Comparison of ENCODE assay signal across 13 cellular contexts in genomic region chr2:84800194-84800805, GRCh38.
DNase-seq lines count a peak whose midpoint lies in the region; ATAC-seq, FAIRE-seq and TF ChIP-seq lines count a peak whose summit lies in the region.
"Had no signal": no experiment of that assay in that cellular context is flagged by ENCODE, and none has a peak within 500 bp of the region (broad histone marks: within the 10 kb centered on the region; RNA-seq: fewer than 3 reads in every experiment).

No MANE protein-coding gene starts in this region.

- no peak overlapping the region for H3K9ac ChIP-seq in HUES48 (ENCODE audit: low read depth, low read length)
- H3K9ac ChIP-seq: BLaER1 had no signal

- H3K4me1 ChIP-seq in CD4-positive, alpha-beta memory T cell (ENCODE audit: insufficient read depth, low read length) = peaks cover 10% of the 10 kb centered on the region
- H3K4me1 ChIP-seq in HUES48 (ENCODE audit: control insufficient read depth, insufficient read depth, low read length) = peaks cover 13% of the 10 kb centered on the region
- H3K4me1 ChIP-seq: ascending aorta, BLaER1 had no signal

- intact Hi-C loops in CD4-positive, alpha-beta memory T cell (cut with micrococcal nuclease) = no loop called here

- no peak overlapping the region for H3K27ac ChIP-seq in CD4-positive, alpha-beta memory T cell (ENCODE audit: low read depth, low read length)
- H3K27ac ChIP-seq in HUES48 (ENCODE audit: low read depth, low read length) = peak overlapping the region; percentile 78
- H3K27ac ChIP-seq: ascending aorta, BLaER1, thoracic aorta had no signal

- no peaks in the 10 kb centered on the region for H3K36me3 ChIP-seq in CD4-positive, alpha-beta memory T cell (ENCODE audit: insufficient read depth, low read length)
- no peaks in the 10 kb centered on the region for H3K36me3 ChIP-seq in HUES48 (ENCODE audit: control insufficient read depth, insufficient read depth, low read length)
- H3K36me3 ChIP-seq: ascending aorta, BLaER1, thoracic aorta had no signal

- peaks cover 3 to 19% of the 10 kb centered on the region in 2 donors for H3K36me3 Mint-ChIP-seq in CD4-positive, alpha-beta memory T cell

- no peak for FAIRE-seq in GM12892 (lab: Jason Lieb, UNC)

- H3K4me3 Mint-ChIP-seq in CD4-positive, alpha-beta memory T cell = peak overlapping the region in 7 of 8 donors; percentile 33 to 77 (median 73)
- H3K4me3 Mint-ChIP-seq: nephron had no signal

- no peak for DNase-seq in CD4-positive, alpha-beta memory T cell
- DNase-seq in erythroblast (lab: John Stamatoyannopoulos, UW) = no peak
- DNase-seq in GM12892 (ENCODE audit: insufficient read length) = no peak
- no peak for DNase-seq in MV-4-11 (lab: John Stamatoyannopoulos, UW)
- no peak for DNase-seq in activated effector memory CD4-positive, alpha-beta T cell treated with Interleukin-2 at 50 U/mL for 16 hours
- DNase-seq: NCI-H187 treated with DMSO at 0.1 percent for 48 hours had no signal

- CTCF ChIA-PET in CD4-positive, alpha-beta memory T cell (lab: Charles Lee; ENCODE audit: partially characterized antibody) = no interaction called here

- H3K4me3 ChIP-seq in CD4-positive, alpha-beta memory T cell (ENCODE audit: low read length in 2 of 2) = no peak overlapping the region
- peak overlapping the region; percentile 40 for H3K4me3 ChIP-seq in HUES48 (ENCODE audit: low read depth, low read length)
- H3K4me3 ChIP-seq: ascending aorta, BLaER1, thoracic aorta had no signal

- H3K27ac Mint-ChIP-seq in CD4-positive, alpha-beta memory T cell = peak overlapping the region; percentile 36 to 83 (median 64)
- H3K27ac Mint-ChIP-seq: nephron had no signal

- no peaks in the 10 kb centered on the region for H3K27me3 ChIP-seq in CD4-positive, alpha-beta memory T cell (ENCODE audit: insufficient read depth, low read length)
- H3K27me3 ChIP-seq in HUES48 (ENCODE audit: control insufficient read depth, insufficient read depth, low read length) = no peaks in the 10 kb centered on the region
- H3K27me3 ChIP-seq: ascending aorta, BLaER1 had no signal

- peaks cover 16 to 46% (median 30%) of the 10 kb centered on the region in 4 donors for H3K4me1 Mint-ChIP-seq in CD4-positive, alpha-beta memory T cell
- H3K4me1 Mint-ChIP-seq: nephron had no signal

- ATAC-seq in GM18909 (IDR thresholded peaks at IDR 0.05; ENCODE audit: poor library complexity, unreplicated experiment) = peak; percentile 84
- peak; percentile 82 for ATAC-seq in HG02763 (IDR thresholded peaks at IDR 0.05; ENCODE audit: unreplicated experiment)

- no peak for TF ChIP-seq POLR2A in erythroblast (IDR thresholded peaks at IDR 0.05; ENCODE audit: low read length)
- TF ChIP-seq POLR2A in GM12892 (IDR thresholded peaks at IDR 0.05; ENCODE audit: low read depth, low read length) = no peak

- peaks cover 4 to 11% (median 7%) of the 10 kb centered on the region in 8 donors for H3K9me3 Mint-ChIP-seq in CD4-positive, alpha-beta memory T cell

- POLR2A ChIA-PET in CD4-positive, alpha-beta memory T cell (lab: Charles Lee; ENCODE audit: partially characterized antibody) = interaction anchor here (1.2 kb wide), 1 partner anchor 40 kb away, joined by 4 read pairs; no protein-coding TSS in a partner anchor

- no peaks in the 10 kb centered on the region for H3K9me3 ChIP-seq in CD4-positive, alpha-beta memory T cell (ENCODE audit: control insufficient read depth in 1 of 2, low read length in 2 of 2)
- H3K9me3 ChIP-seq in HUES48 (ENCODE audit: control insufficient read depth, insufficient read depth, low read length) = no peaks in the 10 kb centered on the region
- H3K9me3 ChIP-seq: ascending aorta, thoracic aorta had no signal

- H3K27me3 Mint-ChIP-seq in CD4-positive, alpha-beta memory T cell = no peaks in the 10 kb centered on the region
